In genomic region chr5:167816354-167816753, GRCh38 we compare ENCODE assay signal across 16 cellular contexts.
DNase-seq lines count a peak whose midpoint lies in the region; ATAC-seq and TF ChIP-seq lines count a peak whose summit lies in the region.
"Had no signal": no experiment of that assay in that cellular context is flagged by ENCODE, and none has a peak within 500 bp of the region (broad histone marks: within the 10 kb centered on the region; RNA-seq: fewer than 3 reads in every experiment).

No MANE protein-coding gene starts in this region.

- no peak overlapping the region for H3K27ac ChIP-seq in BLaER1
- no peak overlapping the region for H3K27ac ChIP-seq in gastroesophageal sphincter
- H3K27ac ChIP-seq: esophagus muscularis mucosa had no signal

- TF ChIP-seq EP300 in gastroesophageal sphincter (IDR thresholded peaks at IDR 0.05): no peak

- ATAC-seq in GM21825 (IDR thresholded peaks at IDR 0.05; ENCODE audit: unreplicated experiment) (no peak), gastroesophageal sphincter (no peak)
- ATAC-seq: activated CD4-positive, CD25-positive, alpha-beta regulatory T cell treated with anti-CD3 and anti-CD28 coated beads, Interleukin-2, amount 50 U/mL, for 24 hours had no signal

- DNase-seq in MV-4-11 (lab: John Stamatoyannopoulos, UW): peak; percentile 78
- peak; percentile 30 for DNase-seq in astrocyte of the spinal cord (ENCODE audit: low read depth, low spot score)
- DNase-seq in midbrain (lab: John Stamatoyannopoulos, UW): peak; percentile 5
- no peak for DNase-seq in NCI-H1092 (lab: John Stamatoyannopoulos, UW)
- DNase-seq in ACHN: no peak
- DNase-seq: activated naive CD8-positive, alpha-beta T cell treated with anti-CD3 and anti-CD28 coated beads for 36 hours; GDM1; NCI-H69; posterior cingulate gyrus; SK-N-SH; stimulated activated CD8-positive, alpha-beta memory T cell treated with anti-CD3 and anti-CD28 coated beads, Interleukin-4, amount 100 ng/mL, for 48 hours had no signal

- H3K27me3 ChIP-seq in BLaER1 (no peaks in the 10 kb centered on the region), gastroesophageal sphincter (peaks cover 5% of the 10 kb centered on the region)
- H3K27me3 ChIP-seq: esophagus muscularis mucosa had no signal

- 26 to 42% methylated on average over 3 of the region's 3 CpGs for WGBS in gastroesophageal sphincter (ENCODE audit: low coverage in 1 of 2), 2 donors

- H3K9me3 ChIP-seq in BLaER1: no peaks in the 10 kb centered on the region
- no peaks in the 10 kb centered on the region for H3K9me3 ChIP-seq in gastroesophageal sphincter
- H3K9me3 ChIP-seq: esophagus muscularis mucosa, SK-N-SH had no signal

- peak overlapping the region; percentile 49 for H3K4me2 ChIP-seq in BLaER1
- H3K4me2 ChIP-seq: SK-N-SH had no signal

- no peak for TF ChIP-seq CTCF in astrocyte of the spinal cord (IDR thresholded peaks at IDR 0.05; ENCODE audit: low read depth, low read length)
- no peak for TF ChIP-seq CTCF in gastroesophageal sphincter (IDR thresholded peaks at IDR 0.05)

- no peak for TF ChIP-seq POLR2A in gastroesophageal sphincter (IDR thresholded peaks at IDR 0.05)

- H3K4me3 ChIP-seq in BLaER1 (no peak overlapping the region), astrocyte of the spinal cord (ENCODE audit: low read depth, low read length) (no peak overlapping the region), gastroesophageal sphincter (no peak overlapping the region)
- H3K4me3 ChIP-seq: esophagus muscularis mucosa had no signal

- in situ Hi-C loops in astrocyte of the spinal cord (cut with HindIII; ENCODE audit: low sequenced_read_pairs) (no loop called here), ACHN (cut with HindIII; ENCODE audit: low pct_ligation_motif_present, low pct_unique_long_range_greater_than_20kb, low sequenced_read_pairs) (no loop called here)

- peaks cover 44% of the 10 kb centered on the region; the same call in 1 of the 2 replicates for H4K20me1 ChIP-seq in BLaER1

- no peak overlapping the region for H3K9ac ChIP-seq in BLaER1
- H3K9ac ChIP-seq: SK-N-SH had no signal

- H3K36me3 ChIP-seq in BLaER1 (peaks cover 44% of the 10 kb centered on the region), gastroesophageal sphincter (no peaks in the 10 kb centered on the region)
- H3K36me3 ChIP-seq: esophagus muscularis mucosa had no signal

- peaks cover 34% of the 10 kb centered on the region for H3K4me1 ChIP-seq in BLaER1
- H3K4me1 ChIP-seq in gastroesophageal sphincter: no peaks in the 10 kb centered on the region
- H3K4me1 ChIP-seq: esophagus muscularis mucosa had no signal

Comparison
In these comparisons a context has a peak if more than half of its experiments do, and no peak if none do; other contexts are left out.
1. DNase-seq: peak in MV-4-11 (single experiment), astrocyte of the spinal cord (single experiment) and midbrain (single experiment); none in NCI-H1092 (single experiment) and ACHN (single experiment).